Comparison of ENCODE assay signal across 1 cellular context in the genomic region with DNA sequence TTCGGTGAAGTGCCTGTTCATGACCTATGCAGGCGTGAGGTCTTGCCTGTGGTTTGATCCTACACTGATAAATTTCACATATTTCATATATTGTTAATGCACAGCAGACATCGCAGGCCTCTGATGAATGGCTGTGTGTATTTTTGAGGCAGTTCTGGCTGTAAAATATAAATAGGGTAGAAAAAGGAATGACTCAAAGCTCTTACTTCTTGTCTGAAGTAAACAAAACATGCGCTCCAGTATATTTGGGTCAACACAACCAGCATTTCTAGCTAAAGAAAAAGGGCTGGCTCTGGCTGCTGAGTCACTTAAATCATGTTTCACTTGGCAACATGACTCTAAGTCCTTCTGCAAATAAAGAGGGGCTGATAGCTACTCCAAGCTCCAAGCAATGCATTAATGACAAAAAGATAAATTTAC.
A peak's percentile ranks its signal among the peaks of the same experiment; 100 is the strongest.
TF ChIP-seq lines count a peak whose summit lies in the region.

No MANE protein-coding gene starts in this region.

TF ChIP-seq in endothelial cell of umbilical vein, 7 proteins besides CTCF, POLR2A, EP300 and RAD21:
- TF ChIP-seq GATA2 (IDR thresholded peaks at IDR 0.05; ENCODE audit: insufficient read depth, insufficient read length, low read depth, low read length) (peak; percentile 20), FOS (IDR thresholded peaks at IDR 0.05; ENCODE audit: borderline replicate concordance, insufficient read depth, low read length) (peak; percentile 80), MYC (IDR thresholded peaks at IDR 0.05; ENCODE audit: low read depth, low read length) (no peak), JUN (IDR thresholded peaks at IDR 0.05; ENCODE audit: borderline replicate concordance, insufficient read depth, insufficient read length, low read depth) (peak; percentile 26), EZH2 (IDR thresholded peaks at IDR 0.05; ENCODE audit: borderline replicate concordance, low read depth, low read length, severe bottlenecking) (no peak), POLR2AphosphoS5 (IDR thresholded peaks at IDR 0.05; ENCODE audit: insufficient read depth, low read depth, low read length) (no peak)
- TF ChIP-seq, protein P1, sequence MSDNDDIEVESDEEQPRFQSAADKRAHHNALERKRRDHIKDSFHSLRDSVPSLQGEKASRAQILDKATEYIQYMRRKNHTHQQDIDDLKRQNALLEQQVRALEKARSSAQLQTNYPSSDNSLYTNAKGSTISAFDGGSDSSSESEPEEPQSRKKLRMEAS (IDR thresholded peaks at IDR 0.05; ENCODE audit: insufficient read depth, insufficient read length): no peak
TF ChIP-seq in endothelial cell of umbilical vein: peak in this region for 3.
